ENCODE assay signal across 1 cellular context in the genomic region with DNA sequence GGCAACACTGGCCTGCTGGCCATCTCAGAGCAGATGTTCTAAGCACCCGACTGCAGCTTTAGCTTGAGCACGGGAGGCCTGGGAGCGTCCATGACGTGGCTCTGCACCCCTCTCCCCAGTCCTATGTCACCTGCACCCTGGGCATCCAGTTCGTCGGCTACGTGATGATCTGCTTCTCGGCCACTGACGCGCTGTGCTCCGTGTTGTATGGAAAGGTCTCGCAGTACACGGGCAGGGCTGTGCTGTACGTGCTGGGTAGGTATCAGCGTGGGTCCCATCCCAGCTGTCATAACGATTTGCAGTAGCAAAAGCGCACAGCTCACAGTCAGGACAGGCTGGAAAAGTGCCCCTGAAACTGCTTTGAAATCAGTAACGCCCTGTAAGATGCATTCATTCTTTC.
TF ChIP-seq lines count a peak whose summit lies in the region.

No MANE protein-coding gene starts in this region.

TF ChIP-seq in GM23338, 12 proteins besides CTCF, POLR2A, EP300 and RAD21 (continued from another document):
- TF ChIP-seq STAT1 (IDR thresholded peaks at IDR 0.05; ENCODE audit: unreplicated experiment): no peak
- no peak for TF ChIP-seq ZNF331 (CRISPR knock-in tag; IDR thresholded peaks at IDR 0.05; ENCODE audit: low read depth)
